In genomic region chr1:10667815-10668214, GRCh38 we compare ENCODE assay signal across 19 cellular contexts.
A peak's percentile ranks its signal among the peaks of the same experiment; 100 is the strongest.
DNase-seq lines count a peak whose midpoint lies in the region; ATAC-seq and TF ChIP-seq lines count a peak whose summit lies in the region.
"Had no signal": no experiment of that assay in that cellular context is flagged by ENCODE, and none has a peak within 500 bp of the region (broad histone marks: within the 10 kb centered on the region; RNA-seq: fewer than 3 reads in every experiment).

No MANE protein-coding gene starts in this region.

- H4K20me1 ChIP-seq in SK-N-SH (ENCODE audit: insufficient read depth), result no peaks in the 10 kb centered on the region

- ATAC-seq in SK-N-SH treated with all-trans-retinoic acid at 6 μM for 48 hours (no peak), thoracic aorta (ENCODE audit: insufficient number of reproducible peaks, low FRiP score, low read depth) (no peak), GM19023 (IDR thresholded peaks at IDR 0.05; ENCODE audit: unreplicated experiment) (no peak)
- ATAC-seq: activated T-cell treated with anti-CD3 and anti-CD28 coated beads, Interleukin-2, amount 50 U/mL, for 72 hours; HCT116; T-helper 17 cell had no signal

- H3K27me3 ChIP-seq in SK-N-SH (ENCODE audit: insufficient read depth), result no peaks in the 10 kb centered on the region
- H3K27me3 ChIP-seq in thoracic aorta (replicated peaks; ENCODE audit: insufficient read depth), result no peaks in the 10 kb centered on the region
- H3K27me3 ChIP-seq: adrenal gland, Peyer's patch had no signal

- H3K27me3 Mint-ChIP-seq in activated T-cell treated with anti-CD3 and anti-CD28 coated beads, Interleukin-2, amount 50 U/mL, for 24 hours, result no peaks in the 10 kb centered on the region
- H3K27me3 Mint-ChIP-seq: activated CD4-positive, alpha-beta T cell treated with anti-CD3 and anti-CD28 coated beads, Interleukin-2, amount 10 ng/mL, durations not matched to agents 24 days and 14 days; T-helper 17 cell had no signal

- H3K27ac ChIP-seq in SK-N-SH (ENCODE audit: low read depth in 2 of 2, low read length in 1 of 2) (no peak overlapping the region), thoracic aorta (peak overlapping the region; percentile 79 to 90)

- peaks cover 4% of the 10 kb centered on the region for H3K36me3 Mint-ChIP-seq in activated T-cell treated with anti-CD3 and anti-CD28 coated beads, Interleukin-2, amount 50 U/mL, for 24 hours (ENCODE audit: low read depth)

- TF ChIP-seq RAD21 in SK-N-SH (IDR thresholded peaks at IDR 0.05; ENCODE audit: low read length), result no peak

- no peak overlapping the region for H3K9ac ChIP-seq in SK-N-SH

- no peaks in the 10 kb centered on the region for H3K79me2 ChIP-seq in SK-N-SH (ENCODE audit: insufficient read depth)

- H3K4me1 ChIP-seq in SK-N-SH (ENCODE audit: control insufficient read depth in 1 of 2, insufficient read depth in 2 of 2, low read depth in 1 of 2, low read length in 1 of 2) (peaks cover 0 to 59% of the 10 kb centered on the region in 2 experiments; a peak in 1 of 4 replicates), thoracic aorta (ENCODE audit: control insufficient read depth in 1 of 2, low read depth in 2 of 2) (peaks cover 35 to 68% of the 10 kb centered on the region in 2 donors)

- no peak overlapping the region for H3K27ac Mint-ChIP-seq in activated T-cell treated with anti-CD3 and anti-CD28 coated beads, Interleukin-2, amount 50 U/mL, for 24 hours
- H3K27ac Mint-ChIP-seq: activated CD4-positive, alpha-beta T cell treated with anti-CD3 and anti-CD28 coated beads, Interleukin-2, amount 10 ng/mL, durations not matched to agents 24 days and 14 days; activated T-cell treated with anti-CD3 and anti-CD28 coated beads, Interleukin-2, amount 50 U/mL, for 72 hours; T-helper 17 cell had no signal

- CTCF ChIA-PET in SK-N-SH (lab: Yijun Ruan, JAX), result interaction anchor here (1.5 to 1.7 kb wide), 2 partner anchors 27 to 200 kb away, joined by 3 to 6 read pairs; no protein-coding TSS in a partner anchor

- no peak for TF ChIP-seq EP300 in SK-N-SH (IDR thresholded peaks at IDR 0.05; ENCODE audit: borderline replicate concordance in 1 of 2, low read depth in 1 of 2, low read length in 1 of 2)

- POLR2A ChIA-PET in SK-N-SH (lab: Yijun Ruan, JAX), result no interaction called here

- no peaks in the 10 kb centered on the region for H3K9me3 Mint-ChIP-seq in activated T-cell treated with anti-CD3 and anti-CD28 coated beads, Interleukin-2, amount 50 U/mL, for 24 hours
- H3K9me3 Mint-ChIP-seq: activated CD4-positive, alpha-beta T cell treated with anti-CD3 and anti-CD28 coated beads, Interleukin-2, amount 10 ng/mL, durations not matched to agents 24 days and 14 days; activated T-cell treated with anti-CD3 and anti-CD28 coated beads, Interleukin-2, amount 50 U/mL, for 72 hours had no signal

- peak; percentile 84 for DNase-seq in SK-N-SH
- DNase-seq in NCI-H526 (lab: John Stamatoyannopoulos, UW), result peak; percentile 36 to 56
- DNase-seq in left kidney (ENCODE audit: low read depth, low spot score), result peak; percentile 77
- DNase-seq in thoracic aorta (ENCODE audit: low spot score), result no peak
- no peak for DNase-seq in activated T-cell treated with anti-CD3 and anti-CD28 coated beads, Interleukin-2, amount 50 U/mL, for 24 hours
- DNase-seq in inferior parietal cortex (ENCODE audit: extremely low spot score), result no peak
- DNase-seq: activated CD4-positive, alpha-beta T cell treated with anti-CD3 and anti-CD28 coated beads, Interleukin-2, amount 10 ng/mL, durations not matched to agents 24 days and 14 days; activated T-cell treated with anti-CD3 and anti-CD28 coated beads, Interleukin-2, amount 50 U/mL, for 72 hours; Calu3; hypothalamus; mammary epithelial cell; NCI-H2227 treated with DMSO at 0.1 percent for 48 hours; Peyer's patch; stimulated activated CD4-positive, alpha-beta T cell treated with anti-CD3 and anti-CD28 coated beads, Interleukin-12 subunit alpha, Interleukin-12 subunit beta, amount 100 ng/mL, for 4 hours; T-helper 17 cell had no signal

- no peak overlapping the region for H3K4me2 ChIP-seq in SK-N-SH

- no peak overlapping the region for H2AFZ ChIP-seq in SK-N-SH (ENCODE audit: low read depth)

- no peak overlapping the region for H3K4me3 ChIP-seq in SK-N-SH (ENCODE audit: low read depth in 2 of 2, low read length in 1 of 2)
- peak overlapping the region; percentile 14 for H3K4me3 ChIP-seq in thoracic aorta
- H3K4me3 ChIP-seq: adrenal gland, Peyer's patch had no signal

- H3K4me1 Mint-ChIP-seq in activated T-cell treated with anti-CD3 and anti-CD28 coated beads, Interleukin-2, amount 50 U/mL, for 24 hours (ENCODE audit: low read depth), result no peaks in the 10 kb centered on the region
- H3K4me1 Mint-ChIP-seq: activated CD4-positive, alpha-beta T cell treated with anti-CD3 and anti-CD28 coated beads, Interleukin-2, amount 10 ng/mL, durations not matched to agents 24 days and 14 days had no signal

- no peaks in the 10 kb centered on the region for H3F3A ChIP-seq in SK-N-SH (replicated peaks; ENCODE audit: insufficient read depth)

- H3K9me3 ChIP-seq in SK-N-SH (no peaks in the 10 kb centered on the region), thoracic aorta (no peaks in the 10 kb centered on the region)
- H3K9me3 ChIP-seq: adrenal gland, Peyer's patch had no signal

- 78% methylated on average over 16 of the region's 20 CpGs for WGBS in SK-N-SH (ENCODE audit: low lambda C conversion rate)

- TF ChIP-seq CTCF in SK-N-SH (IDR thresholded peaks at IDR 0.05), result no peak
- no peak for TF ChIP-seq CTCF in thoracic aorta (IDR thresholded peaks at IDR 0.05)

- no peak overlapping the region for H3K4me3 Mint-ChIP-seq in activated T-cell treated with anti-CD3 and anti-CD28 coated beads, Interleukin-2, amount 50 U/mL, for 24 hours
- H3K4me3 Mint-ChIP-seq: activated CD4-positive, alpha-beta T cell treated with anti-CD3 and anti-CD28 coated beads, Interleukin-2, amount 10 ng/mL, durations not matched to agents 24 days and 14 days; activated T-cell treated with anti-CD3 and anti-CD28 coated beads, Interleukin-2, amount 50 U/mL, for 72 hours; T-helper 17 cell had no signal

- H3K36me3 ChIP-seq in SK-N-SH (replicated peaks in 1 of 2; ENCODE audit: control insufficient read depth in 1 of 2, insufficient read depth in 2 of 2, low read length in 1 of 2), result no peaks in the 10 kb centered on the region
- H3K36me3 ChIP-seq in thoracic aorta, result peaks cover 3% of the 10 kb centered on the region
- H3K36me3 ChIP-seq: adrenal gland had no signal

- no peaks in the 10 kb centered on the region for H3K9me2 ChIP-seq in SK-N-SH

TF ChIP-seq in SK-N-SH, 30 proteins besides CTCF, POLR2A, EP300 and RAD21 (continues in another document):
- TF ChIP-seq REST (IDR thresholded peaks at IDR 0.05; ENCODE audit: low read depth, low read length) (no peak), FOXM1 (IDR thresholded peaks at IDR 0.05; ENCODE audit: low read depth) (no peak), CHD2 (IDR thresholded peaks at IDR 0.05; ENCODE audit: low read length, partially characterized antibody) (peak; percentile 3)

TF ChIP-seq in SK-N-SH treated with all-trans-retinoic acid at 6 μM for 48 hours, 23 proteins besides CTCF, POLR2A, EP300 and RAD21:
- no peak for TF ChIP-seq ZC3H10 (CRISPR knock-in tag; IDR thresholded peaks at IDR 0.05)
- TF ChIP-seq OSR1 (CRISPR knock-in tag; IDR thresholded peaks at IDR 0.05), result no peak
- TF ChIP-seq GLIS3 (CRISPR knock-in tag; IDR thresholded peaks at IDR 0.05), result no peak

Comparison
In these comparisons a context has a peak if more than half of its experiments do, and no peak if none do; other contexts are left out.
1. DNase-seq: peak in SK-N-SH (single experiment), NCI-H526 (2 of 2) and left kidney (single experiment); none in thoracic aorta (single experiment), activated T-cell treated with anti-CD3 and anti-CD28 coated beads, Interleukin-2, amount 50 U/mL, for 24 hours (single experiment) and inferior parietal cortex (single experiment).
2. H3K27ac ChIP-seq: peak in thoracic aorta (2 of 2); none in SK-N-SH (0 of 2).